ENCODE assay signal across 28 cellular contexts in the genomic region with DNA sequence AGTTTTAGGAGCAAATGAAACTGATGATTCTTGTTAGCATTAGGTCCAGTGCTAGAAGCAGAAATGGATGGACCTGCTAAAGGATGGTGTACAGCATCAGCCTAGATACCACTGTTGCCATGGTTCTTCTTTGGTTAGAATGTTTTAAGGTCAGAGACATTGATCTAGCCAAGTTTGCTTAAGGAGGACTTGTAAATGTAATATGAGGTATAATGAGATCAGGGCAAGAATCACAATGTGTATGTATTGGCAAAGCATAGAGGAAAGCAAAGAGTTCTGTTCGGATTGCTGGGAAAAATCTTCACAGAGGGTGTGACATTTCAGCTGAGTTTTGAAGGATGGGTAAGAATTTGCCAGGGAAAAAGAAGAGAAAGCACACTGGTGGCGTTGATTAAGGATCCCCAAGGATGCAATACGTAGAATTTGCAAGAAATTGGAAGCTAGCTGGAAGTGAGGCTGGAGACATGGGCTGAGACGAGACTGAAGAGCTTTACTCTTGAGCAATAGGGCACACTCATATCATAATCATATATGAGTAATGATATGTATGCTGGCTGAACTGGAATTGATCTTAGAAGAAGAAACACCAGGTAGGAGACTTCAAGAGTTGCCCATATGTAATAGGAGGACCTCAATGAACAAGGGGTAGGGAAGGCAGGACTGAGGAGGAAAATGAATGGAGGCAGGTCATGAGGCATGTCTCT.
DNase-seq lines count a peak whose midpoint lies in the region; TF ChIP-seq lines count a peak whose summit lies in the region.
"Had no signal": no experiment of that assay in that cellular context is flagged by ENCODE, and none has a peak within 500 bp of the region (broad histone marks: within the 10 kb centered on the region; RNA-seq: fewer than 3 reads in every experiment).

No MANE protein-coding gene starts in this region.

- POLR2A ChIA-PET in activated CD4-positive, alpha-beta T cell treated with anti-CD3 and anti-CD28 coated beads, Interleukin-2, amount 10 ng/mL, durations not matched to agents 7 days and 5 days (lab: Charles Lee): no interaction called here

- H3K4me1 ChIP-seq in MM.1S (ENCODE audit: low read length) (peaks cover 6% of the 10 kb centered on the region), mammary epithelial cell (ENCODE audit: insufficient read depth, low read length) (peaks cover 16% of the 10 kb centered on the region)
- H3K4me1 ChIP-seq: stomach, tibial artery had no signal

- WGBS in mammary epithelial cell (ENCODE audit: low coverage, missing lambda C conversion rate): 59% methylated on average over 4 of the region's 4 CpGs

- H3K4me3 ChIP-seq in MM.1S (ENCODE audit: low read length) (no peak overlapping the region), mammary epithelial cell (replicated peaks in 1 of 3; ENCODE audit: insufficient read depth in 1 of 3, low read depth in 2 of 3, low read length in 3 of 3) (no peak overlapping the region)
- H3K4me3 ChIP-seq: heart right ventricle, ovary, skin epidermis, stomach, tibial artery had no signal

- DNase-seq in activated CD4-positive, alpha-beta T cell treated with anti-CD3 and anti-CD28 coated beads, Interleukin-2, amount 10 ng/mL, durations not matched to agents 7 days and 5 days: no peak
- no peak for DNase-seq in activated CD4-positive, alpha-beta T cell treated with anti-CD3 and anti-CD28 coated beads for 48 hours
- peak; percentile 10 for DNase-seq in MM.1S
- peak; percentile 54 for DNase-seq in mammary epithelial cell
- DNase-seq in iris pigment epithelial cell (ENCODE audit: low read depth): peak; percentile 70
- no peak for DNase-seq in DMS153 (lab: John Stamatoyannopoulos, UW)
- DNase-seq in nucleus accumbens (lab: John Stamatoyannopoulos, UW): no peak
- DNase-seq in DMS79 treated with DMSO at 0.1 percent for 48 hours (lab: John Stamatoyannopoulos, UW): no peak
- DNase-seq: 8988T; activated B cell treated with CpG ODN at 0.5 μM for 24 hours; activated CD4-positive, alpha-beta memory T cell treated with anti-CD3 and anti-CD28 coated beads for 36 hours; activated CD8-positive, alpha-beta memory T cell treated with anti-CD3 and anti-CD28 coated beads, Interleukin-2, amount 50 U/mL, for 48 hours; CD4-positive, alpha-beta T cell; dermis blood vessel endothelial cell; H7; heart right ventricle; MV-4-11; NCI-H1694; NCI-H2171; NCI-H524; ovary; stomach; SW 1271; T1000; tibial artery had no signal

- H3K9me3 ChIP-seq in MM.1S (replicated peaks; ENCODE audit: insufficient read depth, low read length) (no peaks in the 10 kb centered on the region), mammary epithelial cell (replicated peaks; ENCODE audit: insufficient read depth, low read length) (peaks cover 4% of the 10 kb centered on the region)
- H3K9me3 ChIP-seq: heart right ventricle, ovary, stomach, tibial artery had no signal

- peaks cover 5% of the 10 kb centered on the region for H3F3A ChIP-seq in MM.1S (ENCODE audit: insufficient read depth, low read length)

- H2AFZ ChIP-seq in MM.1S (ENCODE audit: low read length) (no peak overlapping the region), mammary epithelial cell (ENCODE audit: low read depth, low read length) (no peak overlapping the region)

- peaks cover 3% of the 10 kb centered on the region for H3K36me3 Mint-ChIP-seq in activated CD4-positive, alpha-beta T cell treated with anti-CD3 and anti-CD28 coated beads, Interleukin-2, amount 10 ng/mL, durations not matched to agents 7 days and 5 days (ENCODE audit: low read depth)
- H3K36me3 Mint-ChIP-seq: activated CD4-positive, alpha-beta memory T cell treated with anti-CD3 and anti-CD28 coated beads for 36 hours; activated naive CD4-positive, alpha-beta T cell treated with anti-CD3 and anti-CD28 coated beads, Interleukin-2, amount 50 U/mL, for 72 hours had no signal

- peak overlapping the region; percentile 63 for H3K27ac Mint-ChIP-seq in activated CD4-positive, alpha-beta T cell treated with anti-CD3 and anti-CD28 coated beads, Interleukin-2, amount 10 ng/mL, durations not matched to agents 7 days and 5 days
- H3K27ac Mint-ChIP-seq: activated B cell treated with CpG ODN at 0.5 μM for 24 hours; activated CD4-positive, alpha-beta memory T cell treated with anti-CD3 and anti-CD28 coated beads for 36 hours; activated naive CD4-positive, alpha-beta T cell treated with anti-CD3 and anti-CD28 coated beads, Interleukin-2, amount 50 U/mL, for 72 hours; CD4-positive, alpha-beta T cell; nephron had no signal

- H3K27me3 ChIP-seq in MM.1S (replicated peaks; ENCODE audit: insufficient read depth, low read length): no peaks in the 10 kb centered on the region
- no peaks in the 10 kb centered on the region for H3K27me3 ChIP-seq in mammary epithelial cell (ENCODE audit: insufficient read depth, low read length)
- H3K27me3 ChIP-seq: heart right ventricle, ovary, stomach, tibial artery had no signal

- H3K9me3 Mint-ChIP-seq in activated CD4-positive, alpha-beta T cell treated with anti-CD3 and anti-CD28 coated beads, Interleukin-2, amount 10 ng/mL, durations not matched to agents 7 days and 5 days: peaks cover 11% of the 10 kb centered on the region
- H3K9me3 Mint-ChIP-seq: activated B cell treated with CpG ODN at 0.5 μM for 24 hours; CD4-positive, alpha-beta T cell; nephron had no signal

- H3K4me3 Mint-ChIP-seq in activated CD4-positive, alpha-beta T cell treated with anti-CD3 and anti-CD28 coated beads, Interleukin-2, amount 10 ng/mL, durations not matched to agents 7 days and 5 days: no peak overlapping the region
- H3K4me3 Mint-ChIP-seq: activated B cell treated with CpG ODN at 0.5 μM for 24 hours; activated CD4-positive, alpha-beta memory T cell treated with anti-CD3 and anti-CD28 coated beads for 36 hours; CD4-positive, alpha-beta T cell; nephron had no signal

- dilution Hi-C loops in mammary epithelial cell (cut with HindIII; ENCODE audit: low sequenced_read_pairs): no loop called here

- H4K20me1 ChIP-seq in MM.1S (ENCODE audit: insufficient read depth, low read length) (no peaks in the 10 kb centered on the region), mammary epithelial cell (ENCODE audit: insufficient read depth, low read length) (no peaks in the 10 kb centered on the region)

- CTCF ChIA-PET in activated CD4-positive, alpha-beta T cell treated with anti-CD3 and anti-CD28 coated beads, Interleukin-2, amount 10 ng/mL, durations not matched to agents 7 days and 5 days (lab: Charles Lee): interaction anchor here (0.9 to 1.5 kb wide), 2 partner anchors 10 to 16 kb away, joined by 3 read pairs; no protein-coding TSS in a partner anchor
- CTCF ChIA-PET in mammary epithelial cell (lab: Charles Lee; ENCODE audit: low non-redundant PET): no interaction called here

- H3K9ac ChIP-seq in MM.1S (ENCODE audit: low read length): no peak overlapping the region
- no peak overlapping the region for H3K9ac ChIP-seq in mammary epithelial cell (ENCODE audit: insufficient read depth, low read length)

- intact Hi-C loops in mammary epithelial cell (cut with micrococcal nuclease): no loop called here

- no TSS peak for BruUV-seq in mammary epithelial cell (replicated peaks; lab: Mats Ljungman, UMichigan)

- TF ChIP-seq CTCF in MM.1S (IDR thresholded peaks at IDR 0.05; ENCODE audit: low read length) (no peak), mammary epithelial cell (conservative IDR thresholded peaks at IDR 0.05 in 1 of 2, IDR thresholded peaks at IDR 0.05 in 1 of 2; ENCODE audit: extremely low read depth in 1 of 2, insufficient read depth in 1 of 2, low read depth in 1 of 2, low read length in 2 of 2) (no peak)

- in situ Hi-C loops in mammary epithelial cell (cut with MboI; ENCODE audit: low sequenced_read_pairs in 2 of 2): no loop called here

- H3K9me2 ChIP-seq in MM.1S (replicated peaks; ENCODE audit: insufficient read depth, low read length): no peaks in the 10 kb centered on the region

- H3K4me1 Mint-ChIP-seq in activated CD4-positive, alpha-beta T cell treated with anti-CD3 and anti-CD28 coated beads, Interleukin-2, amount 10 ng/mL, durations not matched to agents 7 days and 5 days: peaks cover 40% of the 10 kb centered on the region
- H3K4me1 Mint-ChIP-seq: activated B cell treated with CpG ODN at 0.5 μM for 24 hours had no signal

- no peak overlapping the region for H3K27ac ChIP-seq in MM.1S (ENCODE audit: low read length)
- H3K27ac ChIP-seq in mammary epithelial cell (ENCODE audit: insufficient read depth, low read depth, low read length): no peak overlapping the region
- H3K27ac ChIP-seq: ovary, skin epidermis, stomach, tibial artery had no signal

- H3K27me3 Mint-ChIP-seq in activated CD4-positive, alpha-beta T cell treated with anti-CD3 and anti-CD28 coated beads, Interleukin-2, amount 10 ng/mL, durations not matched to agents 7 days and 5 days: peaks cover 9% of the 10 kb centered on the region
- H3K27me3 Mint-ChIP-seq: activated B cell treated with CpG ODN at 0.5 μM for 24 hours; activated CD4-positive, alpha-beta memory T cell treated with anti-CD3 and anti-CD28 coated beads for 36 hours; CD4-positive, alpha-beta T cell had no signal

- H3K4me2 ChIP-seq in MM.1S (ENCODE audit: low read depth, low read length) (0 out of 2 replicates have a peak overlapping the region, but pooled peaks have one; percentile 21), mammary epithelial cell (ENCODE audit: insufficient read depth, low read depth, low read length) (peak overlapping the region; percentile 40)

- H3K79me2 ChIP-seq in MM.1S (ENCODE audit: low read length) (no peaks in the 10 kb centered on the region), mammary epithelial cell (ENCODE audit: insufficient read depth, low read length) (no peaks in the 10 kb centered on the region)

- no peaks in the 10 kb centered on the region for H3K36me3 ChIP-seq in MM.1S (replicated peaks; ENCODE audit: insufficient read depth, low read length)
- H3K36me3 ChIP-seq in mammary epithelial cell (ENCODE audit: insufficient read depth, low read length): peaks cover 5% of the 10 kb centered on the region
- H3K36me3 ChIP-seq: ovary, stomach, tibial artery had no signal

Comparison
In these comparisons a context has a peak if more than half of its experiments do, and no peak if none do; other contexts are left out.
1. DNase-seq: peak in MM.1S (single experiment), mammary epithelial cell (single experiment) and iris pigment epithelial cell (single experiment); none in activated CD4-positive, alpha-beta T cell treated with anti-CD3 and anti-CD28 coated beads, Interleukin-2, amount 10 ng/mL, durations not matched to agents 7 days and 5 days (single experiment), activated CD4-positive, alpha-beta T cell treated with anti-CD3 and anti-CD28 coated beads for 48 hours (single experiment), DMS153 (single experiment), nucleus accumbens (0 of 56) and DMS79 treated with DMSO at 0.1 percent for 48 hours (single experiment).